In the genomic region with DNA sequence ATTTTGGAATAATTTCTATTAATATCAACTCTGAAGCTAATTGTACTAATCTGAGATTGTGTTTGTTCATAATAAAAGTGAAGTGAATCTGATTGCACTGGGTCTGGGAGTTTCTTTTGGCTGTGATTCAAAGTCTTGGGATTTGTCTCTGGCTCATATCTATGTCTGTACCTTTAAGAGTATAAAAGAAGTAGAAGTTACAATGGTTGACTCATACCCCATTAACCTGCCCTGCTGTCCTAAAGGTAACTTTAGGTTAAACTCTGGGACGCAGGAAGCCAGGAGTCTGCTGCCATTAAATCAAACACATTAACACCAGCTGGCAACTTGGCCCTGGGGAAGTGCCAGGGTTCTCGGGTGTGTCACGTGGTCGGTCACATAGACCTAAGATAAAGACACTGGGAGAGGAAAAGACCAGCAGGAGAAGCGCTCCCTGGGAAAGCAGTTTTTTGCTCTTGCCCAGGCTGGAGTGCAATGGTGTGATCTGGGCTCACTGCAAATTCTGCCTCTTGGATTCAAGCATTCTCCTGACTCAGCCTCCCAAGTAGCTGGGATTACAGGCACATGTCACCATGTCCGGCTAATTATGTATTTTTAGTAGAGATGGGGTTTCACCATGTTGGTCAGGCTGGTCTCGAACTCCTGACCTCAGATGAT, we compare ENCODE assay signal across 8 cellular contexts. TPM values are rescaled to one million over a fixed set of nuclear protein-coding genes. Genes with fewer than 3 reads are reported as not detected.
DNase-seq lines count a peak whose midpoint lies in the region; ATAC-seq and TF ChIP-seq lines count a peak whose summit lies in the region.

No MANE protein-coding gene starts in this region.

- H3K4me1 Mint-ChIP-seq in HFFc6 (ENCODE audit: low read depth) = peaks cover 18% of the 10 kb centered on the region

- peaks cover 9% of the 10 kb centered on the region; the same call in 1 of the 2 replicates for H3K36me3 Mint-ChIP-seq in HFFc6 (ENCODE audit: low read depth)

- DNase-seq in HFFc6 = peak; percentile 70
- DNase-seq in NOMO-1 treated with dmso at 0.1 percent for 144 hours (lab: John Stamatoyannopoulos, UW; ENCODE audit: unreplicated experiment) = peak; percentile 19
- DNase-seq in epithelial cell of esophagus (ENCODE audit: low read depth) = peak; percentile 89
- no peak for DNase-seq in stimulated activated CD4-positive, alpha-beta T cell treated with anti-CD3 and anti-CD28 coated beads, Interleukin-4, amount 100 ng/mL, for 24 hours
- no peak for DNase-seq in posterior vena cava (ENCODE audit: low spot score)

- TF ChIP-seq CTCF in HFFc6 (IDR thresholded peaks at IDR 0.05) (no peak), epithelial cell of esophagus (IDR thresholded peaks at IDR 0.05; ENCODE audit: insufficient read depth, low read depth, low read length, missing control alignments) (no peak)

- peaks cover 17 to 30% of the 10 kb centered on the region in 2 donors for H3K4me1 ChIP-seq in mucosa of rectum (ENCODE audit: control insufficient read depth in 2 of 2, insufficient read depth in 2 of 2, low read length in 2 of 2)

- H3K9me3 ChIP-seq in mucosa of rectum (ENCODE audit: control insufficient read depth in 2 of 2, low read length in 2 of 2) = no peaks in the 10 kb centered on the region

- no peak overlapping the region for H3K4me3 ChIP-seq in epithelial cell of esophagus (ENCODE audit: low read length)
- H3K4me3 ChIP-seq in mucosa of rectum (ENCODE audit: low read length in 2 of 2) = peak overlapping the region in 1 of 2 donors; percentile 52

- no peaks in the 10 kb centered on the region for H3K9me3 Mint-ChIP-seq in HFFc6

- ATAC-seq in GM21529 (IDR thresholded peaks at IDR 0.05; ENCODE audit: unreplicated experiment) (no peak), HG03571 (IDR thresholded peaks at IDR 0.05; ENCODE audit: unreplicated experiment) (no peak)

- no peak overlapping the region; the same call in 1 of the 2 replicates for H3K4me3 Mint-ChIP-seq in HFFc6

- H3K27me3 ChIP-seq in mucosa of rectum (ENCODE audit: control insufficient read depth in 2 of 2, insufficient read depth in 2 of 2, low read length in 2 of 2) = no peaks in the 10 kb centered on the region

- H3K36me3 ChIP-seq in mucosa of rectum (ENCODE audit: control insufficient read depth in 2 of 2, insufficient read depth in 2 of 2, low read length in 2 of 2) = no peaks in the 10 kb centered on the region

- peak overlapping the region; percentile 72 to 75 for H3K27ac ChIP-seq in mucosa of rectum (ENCODE audit: low read depth in 2 of 2, low read length in 2 of 2)

- no peak overlapping the region for H3K27ac Mint-ChIP-seq in HFFc6

- peaks cover 2% of the 10 kb centered on the region for H3K27me3 Mint-ChIP-seq in HFFc6 (ENCODE audit: insufficient read depth)

- intact Hi-C loops in posterior vena cava (cut with DNase I) = no loop called here

- peak overlapping the region; percentile 32 to 44 for H3K9ac ChIP-seq in mucosa of rectum (ENCODE audit: low read depth in 1 of 2, low read length in 2 of 2)

RNA-seq across cellular contexts. Expression of gene SCD, which starts 17.8 kb away (rescaled TPM):
- 10 to 100 TPM; 11.5 to 16.8 (median 14.9) TPM for total RNA-seq in HFFc6 (2021; fragmentation: NEBNext Ultra II Directional; extraction: Animal tissue kit (Norgen Biotek cat#: 25700))
- 10 to 100 TPM in 1 of 2 donors, 1 to 10 TPM in 1; 7.7 to 14.9 TPM for total RNA-seq in posterior vena cava

RNA-seq across cellular contexts. Expression of gene PKD2L1, which starts 34.8 kb away (rescaled TPM):
- total RNA-seq in HFFc6 (2021; fragmentation: NEBNext Ultra II Directional; extraction: Animal tissue kit (Norgen Biotek cat#: 25700)) = not detected
- total RNA-seq in posterior vena cava = not detected

Comparison
In these comparisons a context has a peak if more than half of its experiments do, and no peak if none do; other contexts are left out.
1. DNase-seq: peak in HFFc6 (single experiment), NOMO-1 treated with dmso at 0.1 percent for 144 hours (single experiment) and epithelial cell of esophagus (single experiment); none in stimulated activated CD4-positive, alpha-beta T cell treated with anti-CD3 and anti-CD28 coated beads, Interleukin-4, amount 100 ng/mL, for 24 hours (single experiment) and posterior vena cava (single experiment).